Comparison of ENCODE assay signal across 1 cellular context in the genomic region with DNA sequence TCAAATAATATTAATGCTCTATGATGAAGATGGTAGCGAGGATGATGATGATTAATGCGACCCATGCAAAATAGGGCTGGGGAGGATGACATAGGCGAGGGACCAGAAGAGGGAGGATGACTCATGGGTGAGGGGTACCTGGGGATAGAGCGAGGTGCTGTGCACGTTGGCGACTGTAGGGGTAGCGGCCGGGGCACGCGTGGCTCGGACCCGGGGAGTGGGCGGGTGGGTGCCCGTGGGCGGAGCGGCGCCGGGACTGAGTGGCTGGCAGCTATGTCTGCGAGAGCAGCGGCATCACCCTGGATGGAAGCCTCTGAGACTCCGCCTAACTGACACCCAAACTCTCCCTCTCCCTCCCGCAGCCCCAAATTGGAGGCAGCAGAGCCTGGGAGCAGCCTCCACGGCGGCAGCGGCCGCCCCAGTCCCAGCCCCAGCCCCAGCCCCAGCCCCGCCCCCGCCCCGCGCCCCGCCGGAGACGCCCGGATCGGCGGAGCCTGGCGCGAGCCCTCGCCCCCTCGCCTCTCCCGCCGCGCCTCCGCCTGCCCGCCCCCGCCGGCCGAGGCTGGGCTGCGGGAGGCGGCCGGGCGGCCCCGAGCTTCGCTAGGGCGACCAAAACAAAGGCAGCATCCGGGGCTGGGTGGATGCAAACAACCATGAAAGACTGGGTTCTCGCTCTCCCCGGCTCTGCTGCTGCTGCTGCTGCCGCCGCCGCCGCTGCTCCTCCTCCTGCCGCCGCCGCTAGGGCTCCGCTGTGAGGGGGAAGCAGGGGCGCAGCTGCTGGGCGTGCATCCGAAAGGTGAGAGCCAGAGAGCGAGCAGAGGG.
TF ChIP-seq lines count a peak whose summit lies in the region.

A gene with protein sequence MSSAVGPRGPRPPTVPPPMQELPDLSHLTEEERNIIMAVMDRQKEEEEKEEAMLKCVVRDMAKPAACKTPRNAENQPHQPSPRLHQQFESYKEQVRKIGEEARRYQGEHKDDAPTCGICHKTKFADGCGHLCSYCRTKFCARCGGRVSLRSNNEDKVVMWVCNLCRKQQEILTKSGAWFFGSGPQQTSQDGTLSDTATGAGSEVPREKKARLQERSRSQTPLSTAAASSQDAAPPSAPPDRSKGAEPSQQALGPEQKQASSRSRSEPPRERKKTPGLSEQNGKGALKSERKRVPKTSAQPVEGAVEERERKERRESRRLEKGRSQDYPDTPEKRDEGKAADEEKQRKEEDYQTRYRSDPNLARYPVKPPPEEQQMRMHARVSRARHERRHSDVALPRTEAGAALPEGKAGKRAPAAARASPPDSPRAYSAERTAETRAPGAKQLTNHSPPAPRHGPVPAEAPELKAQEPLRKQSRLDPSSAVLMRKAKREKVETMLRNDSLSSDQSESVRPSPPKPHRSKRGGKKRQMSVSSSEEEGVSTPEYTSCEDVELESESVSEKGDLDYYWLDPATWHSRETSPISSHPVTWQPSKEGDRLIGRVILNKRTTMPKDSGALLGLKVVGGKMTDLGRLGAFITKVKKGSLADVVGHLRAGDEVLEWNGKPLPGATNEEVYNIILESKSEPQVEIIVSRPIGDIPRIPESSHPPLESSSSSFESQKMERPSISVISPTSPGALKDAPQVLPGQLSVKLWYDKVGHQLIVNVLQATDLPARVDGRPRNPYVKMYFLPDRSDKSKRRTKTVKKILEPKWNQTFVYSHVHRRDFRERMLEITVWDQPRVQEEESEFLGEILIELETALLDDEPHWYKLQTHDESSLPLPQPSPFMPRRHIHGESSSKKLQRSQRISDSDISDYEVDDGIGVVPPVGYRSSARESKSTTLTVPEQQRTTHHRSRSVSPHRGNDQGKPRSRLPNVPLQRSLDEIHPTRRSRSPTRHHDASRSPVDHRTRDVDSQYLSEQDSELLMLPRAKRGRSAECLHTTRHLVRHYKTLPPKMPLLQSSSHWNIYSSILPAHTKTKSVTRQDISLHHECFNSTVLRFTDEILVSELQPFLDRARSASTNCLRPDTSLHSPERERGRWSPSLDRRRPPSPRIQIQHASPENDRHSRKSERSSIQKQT (N-terminal part only) (plus strand): TSS at position 367 of the 822 bp plus-strand sequence. CDS start 474 bp downstream, outside the sequence.

TF ChIP-seq in K562, 482 proteins besides CTCF, POLR2A, EP300 and RAD21:
- TF ChIP-seq ZNF263 (CRISPR knock-in tag; IDR thresholded peaks at IDR 0.05; ENCODE audit: borderline replicate concordance) = no peak
- TF ChIP-seq ZNF134 (CRISPR knock-in tag; conservative IDR thresholded peaks at IDR 0.05) = no peak
- TF ChIP-seq SUPT5H (IDR thresholded peaks at IDR 0.05) = no peak
- TF ChIP-seq TAL1 (IDR thresholded peaks at IDR 0.05) = no peak
- no peak for TF ChIP-seq ATF1 (CRISPR knock-in tag; IDR thresholded peaks at IDR 0.05)
- TF ChIP-seq ATF1 (tag; IDR thresholded peaks at IDR 0.05) = no peak
- no peak for TF ChIP-seq CHD2 (IDR thresholded peaks at IDR 0.05; ENCODE audit: low read depth, low read length)
- no peak for TF ChIP-seq ZNF175 (CRISPR knock-in tag; IDR thresholded peaks at IDR 0.05; ENCODE audit: low read depth)
- no peak for TF ChIP-seq ZNF586 (CRISPR knock-in tag; conservative IDR thresholded peaks at IDR 0.05)
- TF ChIP-seq, protein P1, sequence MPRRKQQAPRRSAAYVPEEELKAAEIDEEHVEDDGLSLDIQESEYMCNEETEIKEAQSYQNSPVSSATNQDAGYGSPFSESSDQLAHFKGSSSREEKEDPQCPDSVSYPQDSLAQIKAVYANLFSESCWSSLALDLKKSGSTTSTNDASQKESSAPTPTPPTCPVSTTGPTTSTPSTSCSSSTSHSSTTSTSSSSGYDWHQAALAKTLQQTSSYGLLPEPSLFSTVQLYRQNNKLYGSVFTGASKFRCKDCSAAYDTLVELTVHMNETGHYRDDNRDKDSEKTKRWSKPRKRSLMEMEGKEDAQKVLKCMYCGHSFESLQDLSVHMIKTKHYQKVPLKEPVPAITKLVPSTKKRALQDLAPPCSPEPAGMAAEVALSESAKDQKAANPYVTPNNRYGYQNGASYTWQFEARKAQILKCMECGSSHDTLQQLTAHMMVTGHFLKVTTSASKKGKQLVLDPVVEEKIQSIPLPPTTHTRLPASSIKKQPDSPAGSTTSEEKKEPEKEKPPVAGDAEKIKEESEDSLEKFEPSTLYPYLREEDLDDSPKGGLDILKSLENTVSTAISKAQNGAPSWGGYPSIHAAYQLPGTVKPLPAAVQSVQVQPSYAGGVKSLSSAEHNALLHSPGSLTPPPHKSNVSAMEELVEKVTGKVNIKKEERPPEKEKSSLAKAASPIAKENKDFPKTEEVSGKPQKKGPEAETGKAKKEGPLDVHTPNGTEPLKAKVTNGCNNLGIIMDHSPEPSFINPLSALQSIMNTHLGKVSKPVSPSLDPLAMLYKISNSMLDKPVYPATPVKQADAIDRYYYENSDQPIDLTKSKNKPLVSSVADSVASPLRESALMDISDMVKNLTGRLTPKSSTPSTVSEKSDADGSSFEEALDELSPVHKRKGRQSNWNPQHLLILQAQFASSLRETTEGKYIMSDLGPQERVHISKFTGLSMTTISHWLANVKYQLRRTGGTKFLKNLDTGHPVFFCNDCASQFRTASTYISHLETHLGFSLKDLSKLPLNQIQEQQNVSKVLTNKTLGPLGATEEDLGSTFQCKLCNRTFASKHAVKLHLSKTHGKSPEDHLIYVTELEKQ (CRISPR knock-in tag; IDR thresholded peaks at IDR 0.05) = no peak
- no peak for TF ChIP-seq NBN (IDR thresholded peaks at IDR 0.05; ENCODE audit: low read depth)
- no peak for TF ChIP-seq DIDO1 (tag; IDR thresholded peaks at IDR 0.05; ENCODE audit: low read depth)
- TF ChIP-seq CBFA2T2 (conservative IDR thresholded peaks at IDR 0.05) = no peak
- TF ChIP-seq BMI1 (IDR thresholded peaks at IDR 0.05; ENCODE audit: low read length) = no peak
- no peak for TF ChIP-seq TRIM28 (IDR thresholded peaks at IDR 0.05)
- TF ChIP-seq FOXA1 (IDR thresholded peaks at IDR 0.05; ENCODE audit: borderline replicate concordance) = no peak
- no peak for TF ChIP-seq CHCHD3 (CRISPR knock-in tag; IDR thresholded peaks at IDR 0.05)
- TF ChIP-seq SRSF7 (optimal IDR thresholded peaks at IDR 0.05; ENCODE audit: low read depth, low read length) = no peak
